ENCODE assay signal across 16 cellular contexts in the genomic region with DNA sequence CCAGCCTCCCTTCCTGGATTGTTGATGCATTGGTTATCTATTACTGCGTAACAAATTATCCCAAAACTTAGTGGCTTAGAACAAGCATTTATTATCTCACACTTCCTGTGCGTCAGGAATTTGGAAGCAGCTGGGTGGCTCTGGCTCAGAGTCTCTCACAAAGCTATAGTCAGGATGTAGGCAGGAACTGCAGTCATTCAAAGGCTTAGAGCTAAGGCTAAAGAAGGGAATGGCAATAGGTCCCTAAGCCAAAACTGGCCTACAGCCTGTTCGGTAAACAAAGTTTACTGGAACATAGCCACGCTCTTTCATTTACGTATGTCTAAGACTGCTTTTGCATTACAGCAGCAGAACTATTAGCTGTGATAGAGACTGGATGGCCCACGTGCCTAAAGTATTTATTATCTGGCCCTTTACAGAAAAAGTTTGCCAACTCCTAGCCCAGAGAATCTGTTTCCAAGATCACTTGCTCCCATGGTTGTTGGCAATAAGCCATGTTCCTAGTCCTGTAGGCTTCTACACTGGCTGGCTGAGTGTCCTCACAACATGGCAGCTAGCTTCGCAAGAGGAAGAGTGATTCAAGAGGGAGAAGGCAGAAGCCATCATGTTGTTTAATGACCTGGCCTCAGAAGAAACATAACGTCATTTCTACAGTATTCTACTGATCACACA.
DNase-seq lines count a peak whose midpoint lies in the region; ATAC-seq and TF ChIP-seq lines count a peak whose summit lies in the region.
"Had no signal": no experiment of that assay in that cellular context is flagged by ENCODE, and none has a peak within 500 bp of the region (broad histone marks: within the 10 kb centered on the region; RNA-seq: fewer than 3 reads in every experiment).

No MANE protein-coding gene starts in this region.

- H3F3A ChIP-seq in GM23338 (replicated peaks; ENCODE audit: low read depth): no peaks in the 10 kb centered on the region

- no peak for TF ChIP-seq CTCF in gastroesophageal sphincter (IDR thresholded peaks at IDR 0.05)
- no peak for TF ChIP-seq CTCF in upper lobe of right lung (IDR thresholded peaks at IDR 0.05)
- no peak for TF ChIP-seq CTCF in GM23338 (conservative IDR thresholded peaks at IDR 0.05; ENCODE audit: low read depth in 2 of 2)

- H3K4me3 ChIP-seq in gastroesophageal sphincter: no peak overlapping the region
- H3K4me3 ChIP-seq in upper lobe of right lung: no peak overlapping the region
- no peak overlapping the region for H3K4me3 ChIP-seq in GM23338
- H3K4me3 ChIP-seq: A549, colonic mucosa, smooth muscle cell had no signal

- no peak overlapping the region for H3K4me3 Mint-ChIP-seq in GM23338
- H3K4me3 Mint-ChIP-seq: H9; natural killer cell treated with Interleukin-12 subunit alpha and Interleukin-12 subunit beta and Interleukin-15 and Interleukin-18, amount 100 ng/mL, for 72 hours had no signal

- no peak for TF ChIP-seq POLR2A in gastroesophageal sphincter (IDR thresholded peaks at IDR 0.05)

- WGBS in gastroesophageal sphincter (ENCODE audit: low coverage in 1 of 2), 2 donors: 31 to 34% methylated on average over 6 of the region's 8 CpGs

- no peaks in the 10 kb centered on the region for H3K79me2 ChIP-seq in GM23338 (replicated peaks; ENCODE audit: insufficient read depth)

- ATAC-seq in gastroesophageal sphincter (peak; percentile 31), upper lobe of right lung (peak; percentile 52), GM23338 (no peak)
- ATAC-seq: A549; foreskin keratinocyte; natural killer cell treated with Interleukin-12 subunit alpha and Interleukin-12 subunit beta and Interleukin-15 and Interleukin-18, amount 100 ng/mL, for 72 hours had no signal

- H3K9me3 ChIP-seq in gastroesophageal sphincter: no peaks in the 10 kb centered on the region
- H3K9me3 ChIP-seq in upper lobe of right lung: no peaks in the 10 kb centered on the region
- H3K9me3 ChIP-seq: A549, colonic mucosa had no signal

- peaks cover 4 to 58% (median 7%) of the 10 kb centered on the region in 3 donors for H3K4me1 ChIP-seq in gastroesophageal sphincter
- no peaks in the 10 kb centered on the region for H3K4me1 ChIP-seq in upper lobe of right lung
- no peaks in the 10 kb centered on the region for H3K4me1 ChIP-seq in GM23338 (ENCODE audit: insufficient read depth)
- H3K4me1 ChIP-seq: A549, colonic mucosa, foreskin keratinocyte had no signal

- no peak overlapping the region for H3K4me2 ChIP-seq in GM23338
- H3K4me2 ChIP-seq: A549, smooth muscle cell had no signal

- H3K27me3 ChIP-seq in gastroesophageal sphincter (no peaks in the 10 kb centered on the region), upper lobe of right lung (no peaks in the 10 kb centered on the region), GM23338 (ENCODE audit: insufficient read depth) (no peaks in the 10 kb centered on the region)
- H3K27me3 ChIP-seq: colonic mucosa, foreskin keratinocyte had no signal

- H3K9me2 ChIP-seq in GM23338 (ENCODE audit: insufficient read depth): no peaks in the 10 kb centered on the region

- TF ChIP-seq EP300 in gastroesophageal sphincter (IDR thresholded peaks at IDR 0.05): no peak

- no peak overlapping the region for H3K27ac Mint-ChIP-seq in GM23338
- H3K27ac Mint-ChIP-seq: natural killer cell treated with Interleukin-12 subunit alpha and Interleukin-12 subunit beta and Interleukin-15 and Interleukin-18, amount 100 ng/mL, for 72 hours had no signal

- H3K27ac ChIP-seq in gastroesophageal sphincter (peak overlapping the region; percentile 36 to 71 (median 64)), upper lobe of right lung (peak overlapping the region; percentile 3), GM23338 (ENCODE audit: low read depth) (no peak overlapping the region)
- H3K27ac ChIP-seq: A549, colonic mucosa, foreskin keratinocyte had no signal

- no peak overlapping the region for H2AFZ ChIP-seq in GM23338

- H3K4me1 Mint-ChIP-seq in GM23338: no peaks in the 10 kb centered on the region; the same call in 2 of the 3 replicates

- no peaks in the 10 kb centered on the region for H3K36me3 ChIP-seq in gastroesophageal sphincter
- no peaks in the 10 kb centered on the region for H3K36me3 ChIP-seq in upper lobe of right lung
- H3K36me3 ChIP-seq in GM23338 (ENCODE audit: insufficient read depth): no peaks in the 10 kb centered on the region
- H3K36me3 ChIP-seq: colonic mucosa had no signal

- no peaks in the 10 kb centered on the region for H3K9me3 Mint-ChIP-seq in GM23338
- H3K9me3 Mint-ChIP-seq: H9; natural killer cell treated with Interleukin-12 subunit alpha and Interleukin-12 subunit beta and Interleukin-15 and Interleukin-18, amount 100 ng/mL, for 72 hours had no signal

- intact Hi-C loops in upper lobe of right lung (cut with DNase I): no loop called here

- H3K36me3 Mint-ChIP-seq in GM23338 (ENCODE audit: low read depth): no peaks in the 10 kb centered on the region; the same call in 2 of the 3 replicates
- H3K36me3 Mint-ChIP-seq: natural killer cell treated with Interleukin-12 subunit alpha and Interleukin-12 subunit beta and Interleukin-15 and Interleukin-18, amount 100 ng/mL, for 72 hours had no signal

- no peaks in the 10 kb centered on the region for H4K20me1 ChIP-seq in GM23338 (replicated peaks; ENCODE audit: insufficient read depth)

- peak; percentile 4 for DNase-seq in NCI-H2196 (lab: John Stamatoyannopoulos, UW; ENCODE audit: unreplicated experiment)
- no peak for DNase-seq in NCI-H2196 treated with DMSO at 0.1 percent for 48 hours (lab: John Stamatoyannopoulos, UW; ENCODE audit: unreplicated experiment)
- peak; percentile 96 to 97 for DNase-seq in lung microvascular endothelial cell (ENCODE audit: low read depth in 2 of 2)
- no peak for DNase-seq in upper lobe of right lung
- DNase-seq in HuH-7.5 (ENCODE audit: low spot score): no peak
- no peak for DNase-seq in stimulated activated CD4-positive, alpha-beta T cell treated with anti-CD3 and anti-CD28 coated beads, Interleukin-4, amount 100 ng/mL, for 1 hour
- DNase-seq in GM23338 (ENCODE audit: low spot score): no peak
- DNase-seq: activated T-cell treated with anti-CD3 and anti-CD28 coated beads for 4 hours, colonic mucosa, COR-L47, foreskin keratinocyte, H9 had no signal

- H3K27me3 Mint-ChIP-seq in GM23338 (ENCODE audit: insufficient read depth, low read depth, poor library complexity): no peaks in the 10 kb centered on the region
- H3K27me3 Mint-ChIP-seq: natural killer cell treated with Interleukin-12 subunit alpha and Interleukin-12 subunit beta and Interleukin-15 and Interleukin-18, amount 100 ng/mL, for 72 hours had no signal

TF ChIP-seq in GM23338, 12 proteins besides CTCF, POLR2A, EP300 and RAD21 (continues in another document):
- TF ChIP-seq CREB1 (CRISPR knock-in tag; IDR thresholded peaks at IDR 0.05; ENCODE audit: low read depth): no peak
- no peak for TF ChIP-seq POLR2AphosphoS5 (IDR thresholded peaks at IDR 0.05; ENCODE audit: low read depth)
- no peak for TF ChIP-seq EZH2 (IDR thresholded peaks at IDR 0.05; ENCODE audit: low read depth, unreplicated experiment)
- TF ChIP-seq, protein P1, sequence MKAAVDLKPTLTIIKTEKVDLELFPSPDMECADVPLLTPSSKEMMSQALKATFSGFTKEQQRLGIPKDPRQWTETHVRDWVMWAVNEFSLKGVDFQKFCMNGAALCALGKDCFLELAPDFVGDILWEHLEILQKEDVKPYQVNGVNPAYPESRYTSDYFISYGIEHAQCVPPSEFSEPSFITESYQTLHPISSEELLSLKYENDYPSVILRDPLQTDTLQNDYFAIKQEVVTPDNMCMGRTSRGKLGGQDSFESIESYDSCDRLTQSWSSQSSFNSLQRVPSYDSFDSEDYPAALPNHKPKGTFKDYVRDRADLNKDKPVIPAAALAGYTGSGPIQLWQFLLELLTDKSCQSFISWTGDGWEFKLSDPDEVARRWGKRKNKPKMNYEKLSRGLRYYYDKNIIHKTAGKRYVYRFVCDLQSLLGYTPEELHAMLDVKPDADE (IDR thresholded peaks at IDR 0.05): no peak
- no peak for TF ChIP-seq STAT1 (IDR thresholded peaks at IDR 0.05; ENCODE audit: unreplicated experiment)
- no peak for TF ChIP-seq NANOG (IDR thresholded peaks at IDR 0.05; ENCODE audit: borderline replicate concordance)
- TF ChIP-seq, protein P2, sequence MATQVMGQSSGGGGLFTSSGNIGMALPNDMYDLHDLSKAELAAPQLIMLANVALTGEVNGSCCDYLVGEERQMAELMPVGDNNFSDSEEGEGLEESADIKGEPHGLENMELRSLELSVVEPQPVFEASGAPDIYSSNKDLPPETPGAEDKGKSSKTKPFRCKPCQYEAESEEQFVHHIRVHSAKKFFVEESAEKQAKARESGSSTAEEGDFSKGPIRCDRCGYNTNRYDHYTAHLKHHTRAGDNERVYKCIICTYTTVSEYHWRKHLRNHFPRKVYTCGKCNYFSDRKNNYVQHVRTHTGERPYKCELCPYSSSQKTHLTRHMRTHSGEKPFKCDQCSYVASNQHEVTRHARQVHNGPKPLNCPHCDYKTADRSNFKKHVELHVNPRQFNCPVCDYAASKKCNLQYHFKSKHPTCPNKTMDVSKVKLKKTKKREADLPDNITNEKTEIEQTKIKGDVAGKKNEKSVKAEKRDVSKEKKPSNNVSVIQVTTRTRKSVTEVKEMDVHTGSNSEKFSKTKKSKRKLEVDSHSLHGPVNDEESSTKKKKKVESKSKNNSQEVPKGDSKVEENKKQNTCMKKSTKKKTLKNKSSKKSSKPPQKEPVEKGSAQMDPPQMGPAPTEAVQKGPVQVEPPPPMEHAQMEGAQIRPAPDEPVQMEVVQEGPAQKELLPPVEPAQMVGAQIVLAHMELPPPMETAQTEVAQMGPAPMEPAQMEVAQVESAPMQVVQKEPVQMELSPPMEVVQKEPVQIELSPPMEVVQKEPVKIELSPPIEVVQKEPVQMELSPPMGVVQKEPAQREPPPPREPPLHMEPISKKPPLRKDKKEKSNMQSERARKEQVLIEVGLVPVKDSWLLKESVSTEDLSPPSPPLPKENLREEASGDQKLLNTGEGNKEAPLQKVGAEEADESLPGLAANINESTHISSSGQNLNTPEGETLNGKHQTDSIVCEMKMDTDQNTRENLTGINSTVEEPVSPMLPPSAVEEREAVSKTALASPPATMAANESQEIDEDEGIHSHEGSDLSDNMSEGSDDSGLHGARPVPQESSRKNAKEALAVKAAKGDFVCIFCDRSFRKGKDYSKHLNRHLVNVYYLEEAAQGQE (IDR thresholded peaks at IDR 0.05; ENCODE audit: unreplicated experiment): no peak
- TF ChIP-seq EZH2phosphoT487 (IDR thresholded peaks at IDR 0.05; ENCODE audit: unreplicated experiment): no peak

Comparison
In these comparisons a context has a peak if more than half of its experiments do, and no peak if none do; other contexts are left out.
1. DNase-seq: peak in NCI-H2196 (single experiment) and lung microvascular endothelial cell (2 of 2); none in NCI-H2196 treated with DMSO at 0.1 percent for 48 hours (single experiment), upper lobe of right lung (single experiment), HuH-7.5 (single experiment), stimulated activated CD4-positive, alpha-beta T cell treated with anti-CD3 and anti-CD28 coated beads, Interleukin-4, amount 100 ng/mL, for 1 hour (single experiment) and GM23338 (single experiment).